ENCODE assay signal across 17 cellular contexts in the genomic region with DNA sequence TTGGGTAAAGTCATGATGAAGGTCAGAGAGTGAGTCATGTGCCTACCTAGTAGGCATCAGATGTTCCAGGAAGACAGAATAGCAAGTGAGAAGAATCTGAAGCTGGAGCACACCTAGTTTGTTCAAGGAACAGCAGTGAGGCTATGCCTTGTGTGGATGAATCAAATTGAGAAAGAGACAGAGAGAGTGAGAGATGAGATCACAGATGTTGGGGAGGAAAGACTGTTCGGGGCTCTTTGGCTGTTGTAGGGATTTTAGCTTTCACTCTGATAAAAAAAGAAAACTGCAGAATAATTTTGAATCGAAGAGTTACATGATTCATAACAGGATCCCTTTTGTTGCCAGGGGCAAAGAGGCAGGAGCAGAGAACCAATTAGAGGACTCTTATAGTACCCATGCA. TPM values are rescaled to one million over a fixed set of nuclear protein-coding genes. Genes with fewer than 3 reads are reported as not detected.
A peak's percentile ranks its signal among the peaks of the same experiment; 100 is the strongest.
DNase-seq lines count a peak whose midpoint lies in the region; ATAC-seq and TF ChIP-seq lines count a peak whose summit lies in the region.
"Had no signal": no experiment of that assay in that cellular context is flagged by ENCODE, and none has a peak within 500 bp of the region (broad histone marks: within the 10 kb centered on the region; RNA-seq: fewer than 3 reads in every experiment).

No MANE protein-coding gene starts in this region.

- peak overlapping the region; percentile 1 for H3K4me3 Mint-ChIP-seq in activated CD8-positive, alpha-beta T cell treated with anti-CD3 and anti-CD28 coated beads for 36 hours
- H3K4me3 Mint-ChIP-seq in activated CD8-positive, alpha-beta T cell treated with anti-CD3 and anti-CD28 coated beads, Interleukin-2, amount 10 ng/mL, durations not matched to agents 7 days and 5 days: no peak overlapping the region
- H3K4me3 Mint-ChIP-seq: naive thymus-derived CD8-positive, alpha-beta T cell had no signal

- H3K27me3 ChIP-seq in OCI-LY3 (ENCODE audit: low read depth, low read length): no peaks in the 10 kb centered on the region

- H3K9ac ChIP-seq in OCI-LY3 (ENCODE audit: low read length): no peak overlapping the region

- ATAC-seq in activated CD8-positive, alpha-beta T cell treated with anti-CD3 and anti-CD28 coated beads for 36 hours: peak; percentile 97
- ATAC-seq in activated CD8-positive, alpha-beta T cell treated with anti-CD3 and anti-CD28 coated beads, Interleukin-2, amount 10 ng/mL, durations not matched to agents 7 days and 5 days: no peak
- ATAC-seq in GM19463 (IDR thresholded peaks at IDR 0.05; ENCODE audit: unreplicated experiment) (peak; percentile 73), GM18867 (IDR thresholded peaks at IDR 0.05; ENCODE audit: unreplicated experiment) (no peak), HG03280 (IDR thresholded peaks at IDR 0.05; ENCODE audit: unreplicated experiment) (no peak)
- ATAC-seq: naive thymus-derived CD8-positive, alpha-beta T cell had no signal

- no peak overlapping the region for H2AFZ ChIP-seq in OCI-LY3 (ENCODE audit: low read depth, low read length)

- H3K4me1 Mint-ChIP-seq in activated CD8-positive, alpha-beta T cell treated with anti-CD3 and anti-CD28 coated beads for 36 hours (ENCODE audit: low read depth): peaks cover 23% of the 10 kb centered on the region
- H3K4me1 Mint-ChIP-seq in activated CD8-positive, alpha-beta T cell treated with anti-CD3 and anti-CD28 coated beads, Interleukin-2, amount 10 ng/mL, durations not matched to agents 7 days and 5 days (ENCODE audit: low read depth): peaks cover 6% of the 10 kb centered on the region
- H3K4me1 Mint-ChIP-seq: naive thymus-derived CD8-positive, alpha-beta T cell had no signal

- intact Hi-C loops in activated CD8-positive, alpha-beta T cell treated with anti-CD3 and anti-CD28 coated beads for 36 hours (cut with micrococcal nuclease): no loop called here

- H3K27me3 Mint-ChIP-seq in activated CD8-positive, alpha-beta T cell treated with anti-CD3 and anti-CD28 coated beads for 36 hours: peaks cover 5% of the 10 kb centered on the region
- H3K27me3 Mint-ChIP-seq in activated CD8-positive, alpha-beta T cell treated with anti-CD3 and anti-CD28 coated beads, Interleukin-2, amount 10 ng/mL, durations not matched to agents 7 days and 5 days (ENCODE audit: low read depth): peaks cover 3% of the 10 kb centered on the region

- no peaks in the 10 kb centered on the region for H3K79me2 ChIP-seq in OCI-LY3 (ENCODE audit: low read length)

- H4K20me1 ChIP-seq in OCI-LY3 (ENCODE audit: insufficient read depth, low read length): no peaks in the 10 kb centered on the region

- no peaks in the 10 kb centered on the region for H3K36me3 Mint-ChIP-seq in activated CD8-positive, alpha-beta T cell treated with anti-CD3 and anti-CD28 coated beads for 36 hours (ENCODE audit: low read depth)
- no peaks in the 10 kb centered on the region for H3K36me3 Mint-ChIP-seq in activated CD8-positive, alpha-beta T cell treated with anti-CD3 and anti-CD28 coated beads, Interleukin-2, amount 10 ng/mL, durations not matched to agents 7 days and 5 days (ENCODE audit: low read depth)
- H3K36me3 Mint-ChIP-seq: naive thymus-derived CD8-positive, alpha-beta T cell had no signal

- H3K4me2 ChIP-seq in OCI-LY3 (ENCODE audit: low read length): peak overlapping the region; percentile 51

- POLR2A ChIA-PET in activated CD8-positive, alpha-beta T cell treated with anti-CD3 and anti-CD28 coated beads for 36 hours (lab: Charles Lee): interaction anchor here (0.6 kb wide), 1 partner anchor 28 kb away, joined by 3 read pairs; no protein-coding TSS in a partner anchor
- POLR2A ChIA-PET in activated CD8-positive, alpha-beta T cell treated with anti-CD3 and anti-CD28 coated beads, Interleukin-2, amount 10 ng/mL, durations not matched to agents 7 days and 5 days (lab: Charles Lee): no interaction called here

- no peaks in the 10 kb centered on the region for H3K9me3 ChIP-seq in OCI-LY3 (ENCODE audit: insufficient read depth, low read length)

- H3K4me1 ChIP-seq in OCI-LY3 (ENCODE audit: low read length): peaks cover 20% of the 10 kb centered on the region

- TF ChIP-seq CTCF in activated CD8-positive, alpha-beta T cell treated with anti-CD3 and anti-CD28 coated beads for 36 hours (IDR thresholded peaks at IDR 0.05): no peak
- TF ChIP-seq CTCF in OCI-LY3 (IDR thresholded peaks at IDR 0.05; ENCODE audit: low read depth, low read length): no peak

- CTCF ChIA-PET in activated CD8-positive, alpha-beta T cell treated with anti-CD3 and anti-CD28 coated beads for 36 hours (lab: Charles Lee): interaction anchor here (0.8 to 1.9 kb wide), 4 partner anchors 10 to 95 kb away, joined by 3 to 6 read pairs (median 4); a partner anchor contains a TSS
- CTCF ChIA-PET in activated CD8-positive, alpha-beta T cell treated with anti-CD3 and anti-CD28 coated beads, Interleukin-2, amount 10 ng/mL, durations not matched to agents 7 days and 5 days (lab: Charles Lee): interaction anchor here (0.6 kb wide), 1 partner anchor 1148 kb away, joined by 3 read pairs; no protein-coding TSS in a partner anchor

- H3K27ac Mint-ChIP-seq in activated CD8-positive, alpha-beta T cell treated with anti-CD3 and anti-CD28 coated beads for 36 hours: peak overlapping the region; percentile 72
- no peak overlapping the region for H3K27ac Mint-ChIP-seq in activated CD8-positive, alpha-beta T cell treated with anti-CD3 and anti-CD28 coated beads, Interleukin-2, amount 10 ng/mL, durations not matched to agents 7 days and 5 days
- H3K27ac Mint-ChIP-seq: naive thymus-derived CD8-positive, alpha-beta T cell had no signal

- H3K27ac ChIP-seq in OCI-LY3 (ENCODE audit: low read length): peak overlapping the region; percentile 23

- DNase-seq in activated CD8-positive, alpha-beta T cell treated with anti-CD3 and anti-CD28 coated beads for 36 hours: peak; percentile 50
- no peak for DNase-seq in activated CD8-positive, alpha-beta T cell treated with anti-CD3 and anti-CD28 coated beads, Interleukin-2, amount 10 ng/mL, durations not matched to agents 7 days and 5 days
- peak; percentile 4 to 6 for DNase-seq in stimulated activated CD4-positive, alpha-beta T cell treated with anti-CD3 and anti-CD28 coated beads, Interleukin-2, amount 100 ng/mL, for 48 hours
- DNase-seq in DMS153 treated with DMSO at 0.1 percent for 48 hours (lab: John Stamatoyannopoulos, UW; ENCODE audit: unreplicated experiment): no peak
- DNase-seq: naive thymus-derived CD8-positive, alpha-beta T cell; NCI-H1092; NCI-H2171 treated with DMSO at 0.1 percent for 48 hours; SHP77; stimulated activated naive CD4-positive, alpha-beta T cell treated with Interleukin-2 at 50 U/mL for 16 hours had no signal

- H3K36me3 ChIP-seq in OCI-LY3 (replicated peaks; ENCODE audit: low read depth, low read length): no peaks in the 10 kb centered on the region

- no peaks in the 10 kb centered on the region for H3K9me3 Mint-ChIP-seq in activated CD8-positive, alpha-beta T cell treated with anti-CD3 and anti-CD28 coated beads for 36 hours
- no peaks in the 10 kb centered on the region for H3K9me3 Mint-ChIP-seq in activated CD8-positive, alpha-beta T cell treated with anti-CD3 and anti-CD28 coated beads, Interleukin-2, amount 10 ng/mL, durations not matched to agents 7 days and 5 days (ENCODE audit: insufficient read depth)
- H3K9me3 Mint-ChIP-seq: naive thymus-derived CD8-positive, alpha-beta T cell had no signal

- H3K4me3 ChIP-seq in OCI-LY3 (ENCODE audit: low read length): peak overlapping the region; percentile 15; the same call in 1 of the 2 replicates
- H3K4me3 ChIP-seq: lung had no signal

RNA-seq across cellular contexts. Expression of a gene that starts 6.3 kb away (rescaled TPM):
- not detected for total RNA-seq in activated CD8-positive, alpha-beta T cell treated with anti-CD3 and anti-CD28 coated beads for 36 hours
- not detected for total RNA-seq in activated CD8-positive, alpha-beta T cell treated with anti-CD3 and anti-CD28 coated beads, Interleukin-2, amount 10 ng/mL, durations not matched to agents 7 days and 5 days
- total RNA-seq: activated CD8-positive, alpha-beta memory T cell treated with anti-CD3 and anti-CD28 coated beads for 36 hours; lung; naive thymus-derived CD8-positive, alpha-beta T cell; pulmonary artery endothelial cell had no signal

RNA-seq across cellular contexts. Expression of a gene that starts 35.6 kb away (rescaled TPM):
- total RNA-seq in activated CD8-positive, alpha-beta T cell treated with anti-CD3 and anti-CD28 coated beads for 36 hours: not detected
- total RNA-seq in activated CD8-positive, alpha-beta T cell treated with anti-CD3 and anti-CD28 coated beads, Interleukin-2, amount 10 ng/mL, durations not matched to agents 7 days and 5 days: not detected
- total RNA-seq: activated CD8-positive, alpha-beta memory T cell treated with anti-CD3 and anti-CD28 coated beads for 36 hours; cerebellum; lung; naive thymus-derived CD8-positive, alpha-beta T cell; pulmonary artery endothelial cell had no signal

Comparison
In these comparisons a context has a peak if more than half of its experiments do, and no peak if none do; other contexts are left out.
1. ATAC-seq: peak in activated CD8-positive, alpha-beta T cell treated with anti-CD3 and anti-CD28 coated beads for 36 hours (single experiment) and GM19463 (single experiment); none in activated CD8-positive, alpha-beta T cell treated with anti-CD3 and anti-CD28 coated beads, Interleukin-2, amount 10 ng/mL, durations not matched to agents 7 days and 5 days (single experiment), GM18867 (single experiment) and HG03280 (single experiment).
2. DNase-seq: peak in activated CD8-positive, alpha-beta T cell treated with anti-CD3 and anti-CD28 coated beads for 36 hours (single experiment) and stimulated activated CD4-positive, alpha-beta T cell treated with anti-CD3 and anti-CD28 coated beads, Interleukin-2, amount 100 ng/mL, for 48 hours (2 of 2); none in activated CD8-positive, alpha-beta T cell treated with anti-CD3 and anti-CD28 coated beads, Interleukin-2, amount 10 ng/mL, durations not matched to agents 7 days and 5 days (single experiment) and DMS153 treated with DMSO at 0.1 percent for 48 hours (single experiment).